ENCODE assay signal across 3 cellular contexts in genomic region chr12:42224501-42224900, GRCh38. TPM values are rescaled to one million over a fixed set of nuclear protein-coding genes. Genes with fewer than 3 reads are reported as not detected.
A peak's percentile ranks its signal among the peaks of the same experiment; 100 is the strongest.
DNase-seq lines count a peak whose midpoint lies in the region; ATAC-seq and TF ChIP-seq lines count a peak whose summit lies in the region.
"Not testable (repeated sequence)": the region's sequence is repeated elsewhere in the genome, so short reads cannot be mapped to it uniquely, and the experiment has no call there.

No MANE protein-coding gene starts in this region.

- not testable (repeated sequence) for H3K27ac ChIP-seq in CD8-positive, alpha-beta T cell (ENCODE audit: low read depth, low read length); HEK293 (ENCODE audit: extremely low read depth, low read depth, low read length)

- H3K27me3 ChIP-seq in CD8-positive, alpha-beta T cell (ENCODE audit: insufficient read depth, low read length): not testable (repeated sequence)

- H3K36me3 ChIP-seq in CD8-positive, alpha-beta T cell (ENCODE audit: insufficient read depth, low read length); HEK293 (ENCODE audit: control insufficient read depth in 2 of 2, insufficient read depth in 1 of 2, low read length in 2 of 2): not testable (repeated sequence)

- CTCF ChIA-PET in CD8-positive, alpha-beta T cell (lab: Charles Lee); HEK293 (lab: Yijun Ruan, JAX): not testable (repeated sequence)

- H3K4me3 ChIP-seq in CD8-positive, alpha-beta T cell (ENCODE audit: low read depth, low read length); HEK293 (ENCODE audit: low read depth, low read length): not testable (repeated sequence)

- intact Hi-C loops in CD8-positive, alpha-beta T cell (cut with DNase I, micrococcal nuclease): not testable (repeated sequence)

- peaks cover 21% of the 10 kb centered on the region for H3K36me3 Mint-ChIP-seq in CD8-positive, alpha-beta T cell
- peaks cover 17% of the 10 kb centered on the region for H3K36me3 Mint-ChIP-seq in progenitor cell of endocrine pancreas (ENCODE audit: insufficient read depth)

- not testable (repeated sequence) for H3K9me3 Mint-ChIP-seq in CD8-positive, alpha-beta T cell; progenitor cell of endocrine pancreas (ENCODE audit: low read depth)

- not testable (repeated sequence) for TF ChIP-seq CTCF in CD8-positive, alpha-beta T cell (IDR thresholded peaks at IDR 0.05); HEK293 (tag by site-specific recombination; IDR thresholded peaks at IDR 0.05); progenitor cell of endocrine pancreas (IDR thresholded peaks at IDR 0.05; ENCODE audit: unreplicated experiment)

- peak overlapping the region; percentile 55 for H3K27ac Mint-ChIP-seq in CD8-positive, alpha-beta T cell
- peak overlapping the region; percentile 59 for H3K27ac Mint-ChIP-seq in progenitor cell of endocrine pancreas

- peaks cover 37% of the 10 kb centered on the region for H3K4me1 Mint-ChIP-seq in CD8-positive, alpha-beta T cell (ENCODE audit: low read depth)
- H3K4me1 Mint-ChIP-seq in progenitor cell of endocrine pancreas (ENCODE audit: low read depth): not testable (repeated sequence)

- not testable (repeated sequence) for H3K4me1 ChIP-seq in CD8-positive, alpha-beta T cell (ENCODE audit: insufficient read depth, low read length)
- peaks cover 14% of the 10 kb centered on the region for H3K4me1 ChIP-seq in HEK293 (ENCODE audit: control insufficient read depth, insufficient read depth, low read length)

- H3K9me3 ChIP-seq in CD8-positive, alpha-beta T cell (ENCODE audit: low read length); HEK293 (ENCODE audit: control insufficient read depth, insufficient read depth, low read depth, low read length): not testable (repeated sequence)

- ATAC-seq in CD8-positive, alpha-beta T cell: not testable (repeated sequence)

- not testable (repeated sequence) for DNase-seq in CD8-positive, alpha-beta T cell; progenitor cell of endocrine pancreas (ENCODE audit: low spot score, unreplicated experiment)

- not testable (repeated sequence) for H3K4me3 Mint-ChIP-seq in CD8-positive, alpha-beta T cell; progenitor cell of endocrine pancreas (ENCODE audit: low read depth)

- POLR2A ChIA-PET in CD8-positive, alpha-beta T cell (lab: Charles Lee); HEK293 (lab: Yijun Ruan, JAX): not testable (repeated sequence)

- H3K27me3 Mint-ChIP-seq in CD8-positive, alpha-beta T cell (ENCODE audit: low read depth); progenitor cell of endocrine pancreas: not testable (repeated sequence)

TF ChIP-seq in HEK293, 187 proteins besides CTCF, POLR2A, EP300 and RAD21:
- TF ChIP-seq ZNF146 (tag by site-specific recombination; IDR thresholded peaks at IDR 0.05): peak; percentile 96
- 0 out of 2 replicates have a peak, but pooled peaks have one; percentile 45 for TF ChIP-seq ZNF280D (tag by site-specific recombination; IDR thresholded peaks at IDR 0.05)
TF ChIP-seq in HEK293: peak in this region for 2; not testable (repeated sequence) for 185.

RNA-seq across cellular contexts. Expression of gene YAF2, which starts 13.5 kb away (rescaled TPM):
- 10 to 100 TPM; 59.4 to 65.1 TPM for total RNA-seq in CD8-positive, alpha-beta T cell
- total RNA-seq in progenitor cell of endocrine pancreas: 30.5 and 33.8 TPM in 2 replicates
